Comparison of ENCODE assay signal across 11 cellular contexts in the genomic region with DNA sequence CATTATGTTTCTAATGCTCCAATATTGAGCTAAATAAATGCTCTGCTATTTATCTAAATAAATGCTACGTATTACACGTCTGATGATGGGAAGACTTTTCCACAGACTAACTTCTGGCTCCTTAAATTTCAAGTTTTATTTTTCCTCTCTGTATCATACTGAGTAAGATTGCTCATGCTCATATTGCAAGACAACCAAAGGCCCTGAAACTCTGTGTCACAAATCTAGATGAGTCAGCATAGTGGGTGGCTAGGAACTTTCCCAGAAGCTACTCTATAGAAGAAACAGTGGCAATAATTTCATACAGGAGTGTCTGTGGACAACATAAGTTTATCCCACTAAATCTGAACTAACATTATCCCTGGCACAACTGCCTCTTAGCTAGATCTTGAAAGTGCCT. TPM values are rescaled to one million over a fixed set of nuclear protein-coding genes. Genes with fewer than 3 reads are reported as not detected.
DNase-seq lines count a peak whose midpoint lies in the region; ATAC-seq and TF ChIP-seq lines count a peak whose summit lies in the region.
"Had no signal": no experiment of that assay in that cellular context is flagged by ENCODE, and none has a peak within 500 bp of the region (broad histone marks: within the 10 kb centered on the region; RNA-seq: fewer than 3 reads in every experiment).

No MANE protein-coding gene starts in this region.

- peaks cover 4% of the 10 kb centered on the region for H3K4me1 Mint-ChIP-seq in activated naive CD8-positive, alpha-beta T cell (ENCODE audit: low read depth)
- H3K4me1 Mint-ChIP-seq in activated naive CD8-positive, alpha-beta T cell treated with anti-CD3 and anti-CD28 coated beads for 36 hours: peaks cover 4% of the 10 kb centered on the region
- H3K4me1 Mint-ChIP-seq in stimulated activated effector memory CD8-positive, alpha-beta T cell treated with anti-CD3 and anti-CD28 coated beads, Interleukin-12 subunit alpha, Interleukin-12 subunit beta, amount 100 ng/mL, for 72 hours: no peaks in the 10 kb centered on the region
- H3K4me1 Mint-ChIP-seq: CD8-positive, alpha-beta memory T cell had no signal

- TF ChIP-seq CTCF in NB4 (IDR thresholded peaks at IDR 0.05; ENCODE audit: low read depth, low read length): no peak

- no peak for TF ChIP-seq POLR2A in NB4 (IDR thresholded peaks at IDR 0.05; ENCODE audit: extremely low read depth, insufficient read length)

- no peaks in the 10 kb centered on the region for H3K27me3 Mint-ChIP-seq in activated naive CD8-positive, alpha-beta T cell
- H3K27me3 Mint-ChIP-seq in activated naive CD8-positive, alpha-beta T cell treated with anti-CD3 and anti-CD28 coated beads for 36 hours: no peaks in the 10 kb centered on the region

- ATAC-seq in esophagus mucosa: peak; percentile 54
- ATAC-seq in stimulated activated effector memory CD8-positive, alpha-beta T cell treated with anti-CD3 and anti-CD28 coated beads, Interleukin-12 subunit alpha, Interleukin-12 subunit beta, amount 100 ng/mL, for 72 hours: peak; percentile 97
- ATAC-seq in HG02610 (IDR thresholded peaks at IDR 0.05; ENCODE audit: unreplicated experiment): no peak

- H3K27ac Mint-ChIP-seq in activated naive CD8-positive, alpha-beta T cell: peak overlapping the region; percentile 87
- H3K27ac Mint-ChIP-seq in activated naive CD8-positive, alpha-beta T cell treated with anti-CD3 and anti-CD28 coated beads for 36 hours: no peak overlapping the region
- H3K27ac Mint-ChIP-seq in stimulated activated effector memory CD8-positive, alpha-beta T cell treated with anti-CD3 and anti-CD28 coated beads, Interleukin-12 subunit alpha, Interleukin-12 subunit beta, amount 100 ng/mL, for 72 hours: no peak overlapping the region
- H3K27ac Mint-ChIP-seq: CD8-positive, alpha-beta memory T cell had no signal

- H3K4me3 ChIP-seq in NB4 (ENCODE audit: low read depth, low read length): no peak overlapping the region
- H3K4me3 ChIP-seq: dorsolateral prefrontal cortex had no signal

- H3K9me3 Mint-ChIP-seq in activated naive CD8-positive, alpha-beta T cell (ENCODE audit: low read depth): peaks cover 36% of the 10 kb centered on the region
- peaks cover 32% of the 10 kb centered on the region for H3K9me3 Mint-ChIP-seq in activated naive CD8-positive, alpha-beta T cell treated with anti-CD3 and anti-CD28 coated beads for 36 hours
- peaks cover 21% of the 10 kb centered on the region for H3K9me3 Mint-ChIP-seq in stimulated activated effector memory CD8-positive, alpha-beta T cell treated with anti-CD3 and anti-CD28 coated beads, Interleukin-12 subunit alpha, Interleukin-12 subunit beta, amount 100 ng/mL, for 72 hours

- no peak overlapping the region for H3K4me3 Mint-ChIP-seq in activated naive CD8-positive, alpha-beta T cell
- no peak overlapping the region for H3K4me3 Mint-ChIP-seq in activated naive CD8-positive, alpha-beta T cell treated with anti-CD3 and anti-CD28 coated beads for 36 hours
- H3K4me3 Mint-ChIP-seq in stimulated activated effector memory CD8-positive, alpha-beta T cell treated with anti-CD3 and anti-CD28 coated beads, Interleukin-12 subunit alpha, Interleukin-12 subunit beta, amount 100 ng/mL, for 72 hours: no peak overlapping the region
- H3K4me3 Mint-ChIP-seq: CD8-positive, alpha-beta memory T cell had no signal

- H3K36me3 Mint-ChIP-seq in activated naive CD8-positive, alpha-beta T cell: peaks cover 29% of the 10 kb centered on the region
- peaks cover 32% of the 10 kb centered on the region for H3K36me3 Mint-ChIP-seq in activated naive CD8-positive, alpha-beta T cell treated with anti-CD3 and anti-CD28 coated beads for 36 hours
- H3K36me3 Mint-ChIP-seq in stimulated activated effector memory CD8-positive, alpha-beta T cell treated with anti-CD3 and anti-CD28 coated beads, Interleukin-12 subunit alpha, Interleukin-12 subunit beta, amount 100 ng/mL, for 72 hours: no peaks in the 10 kb centered on the region

- no peak for DNase-seq in activated naive CD8-positive, alpha-beta T cell treated with anti-CD3 and anti-CD28 coated beads for 36 hours
- peak; percentile 47 for DNase-seq in NB4 (ENCODE audit: low read depth)
- no peak for DNase-seq in stimulated activated effector memory CD8-positive, alpha-beta T cell treated with anti-CD3 and anti-CD28 coated beads, Interleukin-12 subunit alpha, Interleukin-12 subunit beta, amount 100 ng/mL, for 72 hours (ENCODE audit: low spot score in 2 of 2)
- DNase-seq in GM19238 (ENCODE audit: insufficient read length, low spot score): no peak
- DNase-seq in ureter (ENCODE audit: low spot score): no peak
- DNase-seq: CD8-positive, alpha-beta memory T cell; dorsolateral prefrontal cortex; T-helper 1 cell had no signal

RNA-seq across cellular contexts. Expression of a gene that starts 53.0 kb away (rescaled TPM):
- 10 to 100 TPM; 10.1 to 10.4 TPM for total RNA-seq in activated naive CD8-positive, alpha-beta T cell treated with anti-CD3 and anti-CD28 coated beads for 36 hours
- total RNA-seq in esophagus mucosa (3.5 TPM), ureter (19.2 TPM)
